In the genomic region with DNA sequence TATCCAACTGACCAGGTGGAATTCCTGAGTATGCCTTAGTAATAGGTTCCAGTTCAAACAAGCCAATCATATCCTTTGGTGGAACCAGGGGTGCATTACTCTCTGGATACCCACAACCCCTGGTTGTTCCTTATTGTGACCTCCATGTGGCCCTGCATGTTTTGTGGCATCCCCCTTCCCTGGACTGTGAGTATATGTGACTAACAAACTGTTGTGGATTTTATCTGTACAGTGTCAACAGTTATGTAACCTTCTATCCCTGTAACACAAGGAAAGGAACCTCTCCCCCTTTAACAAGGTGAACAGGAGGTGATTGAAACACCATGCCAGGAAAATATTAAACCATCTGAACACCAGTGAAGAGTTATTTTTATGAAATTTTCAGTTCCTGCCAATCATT, we compare ENCODE assay signal across 1 cellular context.
TF ChIP-seq lines count a peak whose summit lies in the region.

No MANE protein-coding gene starts in this region.

TF ChIP-seq in IMR-90, 13 proteins besides CTCF, POLR2A, EP300 and RAD21:
- TF ChIP-seq, protein P1, sequence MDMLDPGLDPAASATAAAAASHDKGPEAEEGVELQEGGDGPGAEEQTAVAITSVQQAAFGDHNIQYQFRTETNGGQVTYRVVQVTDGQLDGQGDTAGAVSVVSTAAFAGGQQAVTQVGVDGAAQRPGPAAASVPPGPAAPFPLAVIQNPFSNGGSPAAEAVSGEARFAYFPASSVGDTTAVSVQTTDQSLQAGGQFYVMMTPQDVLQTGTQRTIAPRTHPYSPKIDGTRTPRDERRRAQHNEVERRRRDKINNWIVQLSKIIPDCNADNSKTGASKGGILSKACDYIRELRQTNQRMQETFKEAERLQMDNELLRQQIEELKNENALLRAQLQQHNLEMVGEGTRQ (IDR thresholded peaks at IDR 0.05; ENCODE audit: low read depth, low read length) = no peak
- no peak for TF ChIP-seq MAZ (IDR thresholded peaks at IDR 0.05; ENCODE audit: borderline replicate concordance, low read depth, low read length)
- TF ChIP-seq, protein P2, sequence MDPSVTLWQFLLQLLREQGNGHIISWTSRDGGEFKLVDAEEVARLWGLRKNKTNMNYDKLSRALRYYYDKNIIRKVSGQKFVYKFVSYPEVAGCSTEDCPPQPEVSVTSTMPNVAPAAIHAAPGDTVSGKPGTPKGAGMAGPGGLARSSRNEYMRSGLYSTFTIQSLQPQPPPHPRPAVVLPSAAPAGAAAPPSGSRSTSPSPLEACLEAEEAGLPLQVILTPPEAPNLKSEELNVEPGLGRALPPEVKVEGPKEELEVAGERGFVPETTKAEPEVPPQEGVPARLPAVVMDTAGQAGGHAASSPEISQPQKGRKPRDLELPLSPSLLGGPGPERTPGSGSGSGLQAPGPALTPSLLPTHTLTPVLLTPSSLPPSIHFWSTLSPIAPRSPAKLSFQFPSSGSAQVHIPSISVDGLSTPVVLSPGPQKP (IDR thresholded peaks at IDR 0.05; ENCODE audit: borderline replicate concordance, low read depth, low read length) = no peak
- TF ChIP-seq BHLHE40 (IDR thresholded peaks at IDR 0.05; ENCODE audit: low read depth, low read length) = no peak
- no peak for TF ChIP-seq NFE2L2 (IDR thresholded peaks at IDR 0.05; ENCODE audit: low read depth, low read length)
- TF ChIP-seq MAFK (IDR thresholded peaks at IDR 0.05; ENCODE audit: low read depth, low read length) = no peak
TF ChIP-seq in IMR-90: peak in this region for 0.
